15 cellular contexts compared by ENCODE assay signal in the genomic region with DNA sequence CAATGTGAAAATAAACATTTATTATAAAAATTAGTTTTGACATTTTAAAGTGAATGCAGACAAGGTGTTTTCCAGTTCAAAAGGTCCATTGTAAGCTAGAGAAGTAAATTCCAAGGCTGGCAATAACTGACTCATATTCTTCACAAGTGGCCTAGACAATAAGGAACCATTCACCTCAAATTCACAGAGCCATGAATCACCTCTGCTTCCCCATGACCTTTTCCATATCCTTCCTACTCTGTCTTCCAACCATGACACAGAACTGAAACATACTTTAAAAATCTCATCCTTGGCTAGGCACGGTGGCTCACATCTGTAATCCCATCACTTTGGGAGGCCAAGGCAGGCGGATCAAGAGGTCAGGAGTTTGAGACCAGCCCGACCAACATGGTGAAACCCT. TPM values are rescaled to one million over a fixed set of nuclear protein-coding genes. Genes with fewer than 3 reads are reported as not detected.
DNase-seq lines count a peak whose midpoint lies in the region; ATAC-seq, FAIRE-seq and TF ChIP-seq lines count a peak whose summit lies in the region.
"Had no signal": no experiment of that assay in that cellular context is flagged by ENCODE, and none has a peak within 500 bp of the region (broad histone marks: within the 10 kb centered on the region; RNA-seq: fewer than 3 reads in every experiment).

No MANE protein-coding gene starts in this region.

- H3F3A ChIP-seq in PC-9 (ENCODE audit: insufficient read depth, low read depth), result peaks cover 52% of the 10 kb centered on the region

- H2AFZ ChIP-seq in PC-9, result no peak overlapping the region
- no peak overlapping the region for H2AFZ ChIP-seq in endothelial cell of umbilical vein (ENCODE audit: low read depth, low read length)

- no peak overlapping the region for H3K9ac ChIP-seq in endothelial cell of umbilical vein (replicated peaks; ENCODE audit: extremely low read depth, insufficient read depth, low read length)

- no peak for TF ChIP-seq POLR2A in endothelial cell of umbilical vein (IDR thresholded peaks at IDR 0.05; ENCODE audit: low read depth, low read length)

- POLR2A ChIA-PET in PC-9 (lab: Charles Lee; ENCODE audit: unreplicated experiment) (no interaction called here), endothelial cell of umbilical vein (lab: Charles Lee) (interaction anchor here (2.1 kb wide), 1 partner anchor 25 kb away, joined by 19 read pairs; a partner anchor contains a TSS)

- intact Hi-C loops in PC-9 (cut with micrococcal nuclease; ENCODE audit: unreplicated experiment) (loop anchor here (2.0 to 10.0 kb wide), 3 partner anchors 25 to 139 kb away; a partner anchor contains a TSS), endothelial cell of umbilical vein (cut with micrococcal nuclease) (loop anchor here (2.0 kb wide), 1 partner anchor 25 kb away; a partner anchor contains a TSS)

- H3K27ac ChIP-seq in PC-9 (peak overlapping the region; percentile 73), endothelial cell of umbilical vein (ENCODE audit: insufficient read depth, low read depth, low read length) (peak overlapping the region; percentile 62)
- H3K27ac ChIP-seq: VCaP had no signal

- DNase-seq in ELR (ENCODE audit: low read depth), result peak; percentile 94
- DNase-seq in PC-9, result peak; percentile 22 to 91
- peak; percentile 66 for DNase-seq in endothelial cell of umbilical vein (ENCODE audit: low read depth, low spot score)
- DNase-seq in non-pigmented ciliary epithelial cell (ENCODE audit: low read depth), result peak; percentile 49
- no peak for DNase-seq in HUDEP-2 (lab: John Stamatoyannopoulos, UW; ENCODE audit: unreplicated experiment in 76 of 76)
- no peak for DNase-seq in NCI-H446 (lab: John Stamatoyannopoulos, UW)
- DNase-seq: activated T-cell treated with anti-CD3 and anti-CD28 coated beads, Interleukin-2, amount 50 U/mL, for 72 hours; NCI-H1930; stimulated activated CD4-positive, alpha-beta T cell treated with anti-CD3 and anti-CD28 coated beads, Interleukin-12 subunit alpha, Interleukin-12 subunit beta, amount 100 ng/mL, for 4 hours had no signal

- no peak for ATAC-seq in GM18502 (IDR thresholded peaks at IDR 0.05; ENCODE audit: poor library complexity, unreplicated experiment)
- ATAC-seq in GM19035 (IDR thresholded peaks at IDR 0.05; ENCODE audit: unreplicated experiment), result no peak
- ATAC-seq: left lobe of liver had no signal

- TF ChIP-seq CTCF in PC-9 (conservative IDR thresholded peaks at IDR 0.05) (no peak), endothelial cell of umbilical vein (IDR thresholded peaks at IDR 0.05; ENCODE audit: extremely low read depth in 1 of 2, insufficient read depth in 1 of 2, low read depth in 1 of 2, low read length in 2 of 2) (no peak)

- H3K4me3 ChIP-seq in PC-9 (no peak overlapping the region), endothelial cell of umbilical vein (replicated peaks in 1 of 3; ENCODE audit: insufficient read depth in 1 of 3, low read depth in 1 of 3, low read length in 3 of 3) (no peak overlapping the region)

- peaks cover 44% of the 10 kb centered on the region for H3K4me1 ChIP-seq in PC-9 (replicated peaks; ENCODE audit: insufficient read depth)
- peaks cover 24% of the 10 kb centered on the region for H3K4me1 ChIP-seq in endothelial cell of umbilical vein (ENCODE audit: control insufficient read depth, extremely low read depth, insufficient read depth, low read length)

- no peaks in the 10 kb centered on the region for H3K9me2 ChIP-seq in PC-9 (ENCODE audit: insufficient read depth)

- FAIRE-seq in endothelial cell of umbilical vein (lab: Jason Lieb, UNC), result peak; percentile 98

- H3K9me1 ChIP-seq in endothelial cell of umbilical vein (replicated peaks; ENCODE audit: control insufficient read depth, extremely low read depth, insufficient read depth, low read length), result no peaks in the 10 kb centered on the region

- peaks cover 28% of the 10 kb centered on the region for H3K36me3 ChIP-seq in PC-9 (ENCODE audit: low read depth)
- H3K36me3 ChIP-seq in endothelial cell of umbilical vein (ENCODE audit: control insufficient read depth in 2 of 2, extremely low read depth in 1 of 2, insufficient read depth in 2 of 2, low read length in 2 of 2), result peaks cover 10 to 28% of the 10 kb centered on the region in 2 experiments

- BruUV-seq in PC-9 (replicated peaks; lab: Mats Ljungman, UMichigan) (TSS peak; percentile 9), endothelial cell of umbilical vein (replicated peaks; lab: Mats Ljungman, UMichigan) (no TSS peak)

- H3K9me3 ChIP-seq in PC-9 (ENCODE audit: insufficient read depth, low read depth), result no peaks in the 10 kb centered on the region
- no peaks in the 10 kb centered on the region for H3K9me3 ChIP-seq in endothelial cell of umbilical vein (replicated peaks; ENCODE audit: control insufficient read depth, insufficient read depth, low read length)
- H3K9me3 ChIP-seq: neutrophil had no signal

- H3K4me2 ChIP-seq in PC-9 (peak overlapping the region; percentile 35), endothelial cell of umbilical vein (ENCODE audit: insufficient read depth, low read length) (peak overlapping the region; percentile 45)

- H3K79me2 ChIP-seq in PC-9 (ENCODE audit: low read depth) (peaks cover 7% of the 10 kb centered on the region; the same call in 1 of the 2 replicates), endothelial cell of umbilical vein (ENCODE audit: control insufficient read depth, insufficient read depth, low read length) (no peaks in the 10 kb centered on the region)

- H4K20me1 ChIP-seq in PC-9 (ENCODE audit: insufficient read depth) (no peaks in the 10 kb centered on the region), endothelial cell of umbilical vein (replicated peaks; ENCODE audit: control insufficient read depth, extremely low read depth, insufficient read depth, low read length) (no peaks in the 10 kb centered on the region)

- H3K27me3 ChIP-seq in PC-9 (ENCODE audit: insufficient read depth, low read depth) (no peaks in the 10 kb centered on the region), endothelial cell of umbilical vein (ENCODE audit: control insufficient read depth in 2 of 2, insufficient read depth in 2 of 2, low read length in 2 of 2) (no peaks in the 10 kb centered on the region)
- H3K27me3 ChIP-seq: neutrophil had no signal

- dilution Hi-C loops in endothelial cell of umbilical vein (cut with MboI; ENCODE audit: extremely low pct_ligation_motif_present, low sequenced_read_pairs), result no loop called here

- CTCF ChIA-PET in PC-9 (lab: Charles Lee) (interaction anchor here (0.6 kb wide), 1 partner anchor 30 kb away, joined by 7 read pairs; no protein-coding TSS in a partner anchor), endothelial cell of umbilical vein (lab: Charles Lee) (interaction anchor here (0.8 to 5.5 kb wide), 9 partner anchors 8 to 142 kb away, joined by 3 to 197 read pairs (median 51); a partner anchor contains a TSS)

TF ChIP-seq in endothelial cell of umbilical vein, 7 proteins besides CTCF, POLR2A, EP300 and RAD21 (continues in another document):
- TF ChIP-seq JUN (IDR thresholded peaks at IDR 0.05; ENCODE audit: borderline replicate concordance, insufficient read depth, insufficient read length, low read depth) (peak; percentile 80), POLR2AphosphoS5 (IDR thresholded peaks at IDR 0.05; ENCODE audit: insufficient read depth, low read depth, low read length) (peak; percentile 47), GATA2 (IDR thresholded peaks at IDR 0.05; ENCODE audit: insufficient read depth, insufficient read length, low read depth, low read length) (no peak)

RNA-seq across cellular contexts. Expression of a gene that starts 24.8 kb away (rescaled TPM):
- total RNA-seq in PC-9 (2021) (99.9 and 117 TPM in 2 replicates), endothelial cell of umbilical vein (86.3 and 97.0 TPM in 2 replicates)
- polyA plus RNA-seq in endothelial cell of umbilical vein, result 124 and 137 TPM in 2 replicates
- 91.7 and 92.4 TPM in 2 replicates for polyA plus RNA-seq in endothelial cell of umbilical vein (2011; cell fraction: cytosol; rRNA removed)
- 79.3 and 83.6 TPM in 2 replicates for polyA plus RNA-seq in endothelial cell of umbilical vein (2011; cell fraction: nucleus; rRNA removed)
- polyA plus RNA-seq in endothelial cell of umbilical vein (2012), result 57.1 and 63.3 TPM in 2 replicates
- 297 and 401 TPM in 2 replicates for polyA minus RNA-seq in endothelial cell of umbilical vein
- 12.7 TPM for polyA minus RNA-seq in endothelial cell of umbilical vein (2011; cell fraction: cytosol; rRNA and poly(A)+ RNA removed)
- polyA minus RNA-seq in endothelial cell of umbilical vein (2011; cell fraction: nucleus; rRNA and poly(A)+ RNA removed), result 45.2 and 62.6 TPM in 2 replicates

RNA-seq across cellular contexts. Expression of a gene that starts 41.6 kb away (rescaled TPM):
- total RNA-seq in PC-9 (2021) (not detected in 2 replicates), endothelial cell of umbilical vein (not detected in 2 replicates)
- polyA plus RNA-seq in endothelial cell of umbilical vein, result 0.32 and 0.46 TPM in 2 replicates
- polyA plus RNA-seq in endothelial cell of umbilical vein (2011; cell fraction: cytosol; rRNA removed), result 0.08 and 0.13 TPM in 2 replicates
- polyA plus RNA-seq in endothelial cell of umbilical vein (2011; cell fraction: nucleus; rRNA removed), result 0.26 TPM in 1 of 2 replicates, not detected in the other
- polyA plus RNA-seq in endothelial cell of umbilical vein (2012), result not detected in 2 replicates
- 0.93 TPM in 1 of 2 replicates, not detected in the other for polyA minus RNA-seq in endothelial cell of umbilical vein
- polyA minus RNA-seq in endothelial cell of umbilical vein (2011; cell fraction: cytosol; rRNA and poly(A)+ RNA removed), result not detected
- 1.3 TPM in 1 of 2 replicates, not detected in the other for polyA minus RNA-seq in endothelial cell of umbilical vein (2011; cell fraction: nucleus; rRNA and poly(A)+ RNA removed)
- total RNA-seq: activated T-cell treated with anti-CD3 and anti-CD28 coated beads, Interleukin-2, amount 50 U/mL, for 72 hours; left lobe of liver had no signal
- polyA plus RNA-seq: CD14-positive monocyte had no signal

RNA-seq across cellular contexts. Expression of a gene that starts 42.6 kb away (rescaled TPM):
- total RNA-seq in PC-9 (2021), result 51.4 and 70.8 TPM in 2 replicates
- total RNA-seq in endothelial cell of umbilical vein, result 8.9 and 12.5 TPM in 2 replicates
- 39.1 and 51.6 TPM in 2 replicates for polyA plus RNA-seq in endothelial cell of umbilical vein
- polyA plus RNA-seq in endothelial cell of umbilical vein (2011; cell fraction: cytosol; rRNA removed), result 25.6 and 27.3 TPM in 2 replicates
- 12.5 and 14.6 TPM in 2 replicates for polyA plus RNA-seq in endothelial cell of umbilical vein (2011; cell fraction: nucleus; rRNA removed)
- polyA plus RNA-seq in endothelial cell of umbilical vein (2012), result 10.0 and 21.3 TPM in 2 replicates
- 4.3 and 5.2 TPM in 2 replicates for polyA minus RNA-seq in endothelial cell of umbilical vein
- not detected for polyA minus RNA-seq in endothelial cell of umbilical vein (2011; cell fraction: cytosol; rRNA and poly(A)+ RNA removed)
- 2.3 and 2.8 TPM in 2 replicates for polyA minus RNA-seq in endothelial cell of umbilical vein (2011; cell fraction: nucleus; rRNA and poly(A)+ RNA removed)

RNA-seq across cellular contexts. Expression of a gene that starts 49.6 kb away (rescaled TPM):
- total RNA-seq in PC-9 (2021), result 34.8 and 43.2 TPM in 2 replicates
- 56.7 and 57.9 TPM in 2 replicates for total RNA-seq in endothelial cell of umbilical vein
- polyA plus RNA-seq in endothelial cell of umbilical vein, result 53.4 and 66.0 TPM in 2 replicates
- 38.8 and 48.4 TPM in 2 replicates for polyA plus RNA-seq in endothelial cell of umbilical vein (2011; cell fraction: cytosol; rRNA removed)
- 257 and 283 TPM in 2 replicates for polyA plus RNA-seq in endothelial cell of umbilical vein (2011; cell fraction: nucleus; rRNA removed)
- 34.7 and 40.5 TPM in 2 replicates for polyA plus RNA-seq in endothelial cell of umbilical vein (2012)
- 123 and 155 TPM in 2 replicates for polyA minus RNA-seq in endothelial cell of umbilical vein
- 53.7 TPM for polyA minus RNA-seq in endothelial cell of umbilical vein (2011; cell fraction: cytosol; rRNA and poly(A)+ RNA removed)
- polyA minus RNA-seq in endothelial cell of umbilical vein (2011; cell fraction: nucleus; rRNA and poly(A)+ RNA removed), result 23.7 and 39.2 TPM in 2 replicates

Comparison
In these comparisons a context has a peak if more than half of its experiments do, and no peak if none do; other contexts are left out.
1. DNase-seq: peak in ELR (single experiment), PC-9 (2 of 2), endothelial cell of umbilical vein (single experiment) and non-pigmented ciliary epithelial cell (single experiment); none in HUDEP-2 (0 of 76) and NCI-H446 (0 of 2).